Comparison of ENCODE assay signal across 17 cellular contexts in genomic region chr6:128425855-128426254, GRCh38.
A peak's percentile ranks its signal among the peaks of the same experiment; 100 is the strongest.
DNase-seq lines count a peak whose midpoint lies in the region; ATAC-seq, FAIRE-seq and TF ChIP-seq lines count a peak whose summit lies in the region.
"Had no signal": no experiment of that assay in that cellular context is flagged by ENCODE, and none has a peak within 500 bp of the region (broad histone marks: within the 10 kb centered on the region; RNA-seq: fewer than 3 reads in every experiment).

No MANE protein-coding gene starts in this region.

- H3K4me2 ChIP-seq in HepG2 (ENCODE audit: low read depth, low read length): no peak overlapping the region

- no peak for TF ChIP-seq EP300 in HepG2 (IDR thresholded peaks at IDR 0.05; ENCODE audit: low read depth in 2 of 2, low read length in 2 of 2)
- TF ChIP-seq EP300 in HepG2 (CRISPR knock-in tag; IDR thresholded peaks at IDR 0.05; ENCODE audit: borderline replicate concordance): no peak

- H3K4me1 ChIP-seq in HepG2 (ENCODE audit: insufficient read depth, low read length): peaks cover 25% of the 10 kb centered on the region
- H3K4me1 ChIP-seq in right lobe of liver: no peaks in the 10 kb centered on the region
- H3K4me1 ChIP-seq in pancreas: peaks cover 0 to 7% (median 3%) of the 10 kb centered on the region in 3 donors
- H3K4me1 ChIP-seq: HAP-1 had no signal

- in situ Hi-C loops in HepG2 (cut with HindIII; ENCODE audit: extremely low pct_ligation_motif_present, low pct_unique_long_range_greater_than_20kb): no loop called here

- WGBS in HepG2 (ENCODE audit: low lambda C conversion rate): 98% methylated on average over 2 of the region's 2 CpGs
- WGBS in right lobe of liver (ENCODE audit: insufficient coverage, low coverage, low lambda C conversion rate, missing lambda C conversion rate): 95% methylated on average over 2 of the region's 2 CpGs
- 92 to 95% methylated on average over 2 of the region's 2 CpGs for WGBS in pancreas, 2 donors

- no peaks in the 10 kb centered on the region for H4K20me1 ChIP-seq in HepG2 (ENCODE audit: insufficient read depth, low read length)

- peaks cover 0 to 2% of the 10 kb centered on the region in 2 experiments; a peak in 2 of 5 replicates for H3K36me3 ChIP-seq in HepG2 (replicated peaks in 1 of 2; ENCODE audit: control insufficient read depth in 1 of 2, insufficient read depth in 2 of 2, low read length in 2 of 2)
- H3K36me3 ChIP-seq in right lobe of liver: no peaks in the 10 kb centered on the region
- no peaks in the 10 kb centered on the region for H3K36me3 ChIP-seq in pancreas
- H3K36me3 ChIP-seq: HAP-1 had no signal

- FAIRE-seq in HepG2 (lab: Jason Lieb, UNC) (no peak), pancreas (lab: Jason Lieb, UNC) (no peak)
- FAIRE-seq: A204.1, GM12878, GM18507, HTR-8/SVneo had no signal

- TF ChIP-seq POLR2A in HepG2 (IDR thresholded peaks at IDR 0.05; ENCODE audit: insufficient read depth in 1 of 2, low read depth in 2 of 2, low read length in 2 of 2) (no peak), right lobe of liver (IDR thresholded peaks at IDR 0.05) (no peak)

- POLR2A ChIA-PET in HepG2 (lab: Yijun Ruan, JAX): interaction anchor here (1.3 kb wide), 1 partner anchor 13 kb away, joined by 3 read pairs; no protein-coding TSS in a partner anchor

- no peak overlapping the region for H2AFZ ChIP-seq in HepG2 (ENCODE audit: low read length)

- H3K4me1 Mint-ChIP-seq in osteocyte (ENCODE audit: unreplicated experiment): peaks cover 56% of the 10 kb centered on the region
- H3K4me1 Mint-ChIP-seq: B cell had no signal

- peaks cover 2% of the 10 kb centered on the region for H3K36me3 Mint-ChIP-seq in osteocyte (ENCODE audit: unreplicated experiment)

- intact Hi-C loops in HepG2 (cut with micrococcal nuclease; ENCODE audit: unreplicated experiment) (no loop called here), right lobe of liver (cut with DNase I) (no loop called here), pancreas (cut with DNase I) (no loop called here)

- no peak for TF ChIP-seq RAD21 in HepG2 (CRISPR knock-in tag; IDR thresholded peaks at IDR 0.05)

- H3K27me3 Mint-ChIP-seq in osteocyte (ENCODE audit: unreplicated experiment): no peaks in the 10 kb centered on the region
- H3K27me3 Mint-ChIP-seq: B cell; CD4-positive, alpha-beta T cell had no signal

- CTCF ChIA-PET in HepG2 (lab: Yijun Ruan, JAX; ENCODE audit: low intra/inter-chr PET ratio, low total read pairs): no interaction called here

- no peaks in the 10 kb centered on the region for H3K27me3 ChIP-seq in HepG2 (ENCODE audit: control insufficient read depth in 1 of 2, insufficient read depth in 2 of 2, low read length in 2 of 2)
- H3K27me3 ChIP-seq in right lobe of liver: no peaks in the 10 kb centered on the region
- H3K27me3 ChIP-seq in pancreas: no peaks in the 10 kb centered on the region

- no peaks in the 10 kb centered on the region for H3K9me3 Mint-ChIP-seq in osteocyte (ENCODE audit: unreplicated experiment)
- H3K9me3 Mint-ChIP-seq: CD4-positive, alpha-beta T cell had no signal

- no peak overlapping the region for H3K4me3 ChIP-seq in HepG2 (replicated peaks in 1 of 3; ENCODE audit: insufficient read depth in 1 of 3, low read depth in 2 of 3, low read length in 3 of 3)
- H3K4me3 ChIP-seq in right lobe of liver: no peak overlapping the region
- H3K4me3 ChIP-seq in coronary artery: no peak overlapping the region
- H3K4me3 ChIP-seq in pancreas: no peak overlapping the region
- H3K4me3 ChIP-seq: GM12878, HAP-1 had no signal

- no peaks in the 10 kb centered on the region for H3K9me3 ChIP-seq in HepG2 (ENCODE audit: low read length)
- no peaks in the 10 kb centered on the region for H3K9me3 ChIP-seq in right lobe of liver
- no peaks in the 10 kb centered on the region for H3K9me3 ChIP-seq in pancreas
- H3K9me3 ChIP-seq: HAP-1 had no signal

- H3K27ac ChIP-seq in HepG2 (ENCODE audit: extremely low read length, insufficient read depth, low read length) (no peak overlapping the region), right lobe of liver (no peak overlapping the region), coronary artery (peak overlapping the region; percentile 50 to 69), pancreas (no peak overlapping the region)

- no peak overlapping the region for H3K9ac ChIP-seq in HepG2 (ENCODE audit: insufficient read depth, low read depth, low read length)

- TF ChIP-seq CTCF in HepG2 (CRISPR knock-in tag; IDR thresholded peaks at IDR 0.05): no peak
- TF ChIP-seq CTCF in right lobe of liver (IDR thresholded peaks at IDR 0.05): no peak
- TF ChIP-seq CTCF in coronary artery (IDR thresholded peaks at IDR 0.05): no peak
- TF ChIP-seq CTCF in osteocyte (IDR thresholded peaks at IDR 0.05): no peak
- TF ChIP-seq CTCF in pancreas (IDR thresholded peaks at IDR 0.05): no peak

- peak overlapping the region; percentile 84 for H3K27ac Mint-ChIP-seq in osteocyte (ENCODE audit: unreplicated experiment)
- H3K27ac Mint-ChIP-seq: B cell; CD4-positive, alpha-beta T cell had no signal

- ATAC-seq in HepG2 (no peak), right lobe of liver (no peak), pancreas (no peak)
- ATAC-seq: GM12878 had no signal

- BruUV-seq in HepG2 (replicated peaks; lab: Mats Ljungman, UMichigan): no TSS peak

- no peak overlapping the region for H3K4me3 Mint-ChIP-seq in osteocyte (ENCODE audit: unreplicated experiment)
- H3K4me3 Mint-ChIP-seq: B cell; CD4-positive, alpha-beta T cell had no signal

- no peak for DNase-seq in HepG2 (ENCODE audit: low spot score)
- no peak for DNase-seq in right lobe of liver
- no peak for DNase-seq in coronary artery (ENCODE audit: low spot score)
- no peak for DNase-seq in osteocyte (ENCODE audit: extremely low spot score, unreplicated experiment)
- DNase-seq in NCI-H82 treated with DMSO at 0.1 percent for 48 hours (lab: John Stamatoyannopoulos, UW; ENCODE audit: unreplicated experiment): no peak
- no peak for DNase-seq in activated naive CD4-positive, alpha-beta T cell (lab: John Stamatoyannopoulos, UW)
- DNase-seq in pancreas: no peak
- DNase-seq: C1 segment of cervical spinal cord; CD4-positive, alpha-beta T cell; DMS79; GOT3 had no signal

- peaks cover 45% of the 10 kb centered on the region for H3K79me2 ChIP-seq in HepG2 (ENCODE audit: insufficient read depth, low read length)

TF ChIP-seq in HepG2, 621 proteins besides CTCF, POLR2A, EP300 and RAD21:
- TF ChIP-seq ZNF879 (CRISPR knock-in tag; IDR thresholded peaks at IDR 0.05) (no peak), HNRNPUL1 (IDR thresholded peaks at IDR 0.05; ENCODE audit: low read depth, low read length) (0 out of 2 replicates have a peak, but pooled peaks have one; percentile 15)

Comparison
In these comparisons a context has a peak if more than half of its experiments do, and no peak if none do; other contexts are left out.
1. H3K27ac ChIP-seq: peak in coronary artery (2 of 2); none in HepG2 (single experiment), right lobe of liver (0 of 3) and pancreas (0 of 4).